ENCODE assay signal across 11 cellular contexts in genomic region chr6:20203561-20204528, GRCh38. TPM values are rescaled to one million over a fixed set of nuclear protein-coding genes. Genes with fewer than 3 reads are reported as not detected.
A peak's percentile ranks its signal among the peaks of the same experiment; 100 is the strongest.
DNase-seq lines count a peak whose midpoint lies in the region; ATAC-seq, FAIRE-seq and TF ChIP-seq lines count a peak whose summit lies in the region.
"Had no signal": no experiment of that assay in that cellular context is flagged by ENCODE, and none has a peak within 500 bp of the region (broad histone marks: within the 10 kb centered on the region; RNA-seq: fewer than 3 reads in every experiment).

No MANE protein-coding gene starts in this region.

- H3K36me3 Mint-ChIP-seq in activated CD4-positive, alpha-beta memory T cell treated with anti-CD3 and anti-CD28 coated beads, Interleukin-2, amount 10 ng/mL, durations not matched to agents 7 days and 5 days (ENCODE audit: low read depth), result peaks cover 36% of the 10 kb centered on the region

- no peak overlapping the region for H3K4me3 Mint-ChIP-seq in stimulated activated naive CD8-positive, alpha-beta T cell treated with anti-CD3 and anti-CD28 coated beads, Interleukin-15, amount 100 ng/mL, for 72 hours
- no peak overlapping the region for H3K4me3 Mint-ChIP-seq in activated CD4-positive, alpha-beta memory T cell treated with anti-CD3 and anti-CD28 coated beads, Interleukin-2, amount 10 ng/mL, durations not matched to agents 7 days and 5 days

- H3K9ac ChIP-seq in iPS-20b (ENCODE audit: low read depth, low read length), result peak overlapping the region; percentile 61

- peak overlapping the region; percentile 65 to 75 for H3K27ac Mint-ChIP-seq in stimulated activated naive CD8-positive, alpha-beta T cell treated with anti-CD3 and anti-CD28 coated beads, Interleukin-15, amount 100 ng/mL, for 72 hours
- H3K27ac Mint-ChIP-seq in activated CD4-positive, alpha-beta memory T cell treated with anti-CD3 and anti-CD28 coated beads, Interleukin-2, amount 10 ng/mL, durations not matched to agents 7 days and 5 days, result peak overlapping the region; percentile 65

- no peak for DNase-seq in stimulated activated naive CD8-positive, alpha-beta T cell treated with anti-CD3 and anti-CD28 coated beads, Interleukin-15, amount 100 ng/mL, for 72 hours
- DNase-seq in stimulated activated naive CD8-positive, alpha-beta T cell treated with anti-CD3 and anti-CD28 coated beads, Interleukin-15, Interleukin-2, amounts not matched to agents 100 U/mL and 50 U/mL, for 24 hours, result no peak
- no peak for DNase-seq in activated CD4-positive, alpha-beta memory T cell treated with anti-CD3 and anti-CD28 coated beads, Interleukin-2, amount 10 ng/mL, durations not matched to agents 7 days and 5 days
- DNase-seq in vagina (ENCODE audit: extremely low spot score in 2 of 2) (no peak), RCC 7860 (ENCODE audit: low spot score) (no peak), GOT3 (lab: John Stamatoyannopoulos, UW) (no peak), DMS79 (lab: John Stamatoyannopoulos, UW) (no peak)
- DNase-seq: lower lobe of right lung, NCI-H526 had no signal

- CTCF ChIA-PET in activated CD4-positive, alpha-beta memory T cell treated with anti-CD3 and anti-CD28 coated beads, Interleukin-2, amount 10 ng/mL, durations not matched to agents 7 days and 5 days (lab: Charles Lee), result interaction anchor here (0.6 to 3.1 kb wide), 4 partner anchors 9 to 324 kb away, joined by 3 to 18 read pairs (median 3); partner anchors contain the start of gene MBOAT1

- TF ChIP-seq POLR2A in vagina (IDR thresholded peaks at IDR 0.05), result no peak

- H3K36me3 ChIP-seq in iPS-20b (ENCODE audit: insufficient read depth, low read depth, low read length) (no peaks in the 10 kb centered on the region), vagina (no peaks in the 10 kb centered on the region)
- H3K36me3 ChIP-seq: lower lobe of right lung had no signal

- no peak for FAIRE-seq in RCC 7860 (lab: Jason Lieb, UNC)
- FAIRE-seq: TTC549 had no signal

- no peak for ATAC-seq in stimulated activated naive CD8-positive, alpha-beta T cell treated with anti-CD3 and anti-CD28 coated beads, Interleukin-15, amount 100 ng/mL, for 72 hours
- ATAC-seq in stimulated activated naive CD8-positive, alpha-beta T cell treated with anti-CD3 and anti-CD28 coated beads, Interleukin-15, Interleukin-2, amounts not matched to agents 100 U/mL and 50 U/mL, for 24 hours, result no peak

- intact Hi-C loops in vagina (cut with DNase I), result no loop called here

- peaks cover 24% of the 10 kb centered on the region for H3K4me1 ChIP-seq in iPS-20b (ENCODE audit: insufficient read depth, low read length)
- H3K4me1 ChIP-seq in vagina, result peaks cover 77% of the 10 kb centered on the region

- H3K4me3 ChIP-seq in iPS-20b (ENCODE audit: low read length) (no peak overlapping the region), vagina (no peak overlapping the region)
- H3K4me3 ChIP-seq: lower lobe of right lung had no signal

- POLR2A ChIA-PET in activated CD4-positive, alpha-beta memory T cell treated with anti-CD3 and anti-CD28 coated beads, Interleukin-2, amount 10 ng/mL, durations not matched to agents 7 days and 5 days (lab: Charles Lee), result interaction anchor here (1.2 to 4.4 kb wide), 3 partner anchors 9 to 116 kb away, joined by 3 to 42 read pairs (median 4); partner anchors contain the start of gene MBOAT1

- H3K27me3 Mint-ChIP-seq in stimulated activated naive CD8-positive, alpha-beta T cell treated with anti-CD3 and anti-CD28 coated beads, Interleukin-15, amount 100 ng/mL, for 72 hours, result no peaks in the 10 kb centered on the region
- H3K27me3 Mint-ChIP-seq in activated CD4-positive, alpha-beta memory T cell treated with anti-CD3 and anti-CD28 coated beads, Interleukin-2, amount 10 ng/mL, durations not matched to agents 7 days and 5 days, result no peaks in the 10 kb centered on the region

- TF ChIP-seq CTCF in vagina (IDR thresholded peaks at IDR 0.05), result no peak

- H3K27me3 ChIP-seq in iPS-20b (ENCODE audit: insufficient read depth, low read length) (no peaks in the 10 kb centered on the region), vagina (no peaks in the 10 kb centered on the region)

- peak overlapping the region; percentile 30 for H3K27ac ChIP-seq in iPS-20b (ENCODE audit: low read length)
- H3K27ac ChIP-seq in vagina, result peak overlapping the region; percentile 54
- H3K27ac ChIP-seq: lower lobe of right lung had no signal

- peaks cover 43% of the 10 kb centered on the region for H3K4me1 Mint-ChIP-seq in stimulated activated naive CD8-positive, alpha-beta T cell treated with anti-CD3 and anti-CD28 coated beads, Interleukin-15, amount 100 ng/mL, for 72 hours
- peaks cover 85% of the 10 kb centered on the region for H3K4me1 Mint-ChIP-seq in activated CD4-positive, alpha-beta memory T cell treated with anti-CD3 and anti-CD28 coated beads, Interleukin-2, amount 10 ng/mL, durations not matched to agents 7 days and 5 days

- no peaks in the 10 kb centered on the region for H3K9me3 Mint-ChIP-seq in stimulated activated naive CD8-positive, alpha-beta T cell treated with anti-CD3 and anti-CD28 coated beads, Interleukin-15, amount 100 ng/mL, for 72 hours
- H3K9me3 Mint-ChIP-seq in activated CD4-positive, alpha-beta memory T cell treated with anti-CD3 and anti-CD28 coated beads, Interleukin-2, amount 10 ng/mL, durations not matched to agents 7 days and 5 days, result no peaks in the 10 kb centered on the region

- H3K9me3 ChIP-seq in iPS-20b (ENCODE audit: insufficient read depth, low read depth, low read length), result no peaks in the 10 kb centered on the region
- H3K9me3 ChIP-seq in vagina, result no peaks in the 10 kb centered on the region
- H3K9me3 ChIP-seq: lower lobe of right lung had no signal

RNA-seq across cellular contexts. Expression of gene MBOAT1, which starts 8.4 kb away (rescaled TPM):
- 10 to 100 TPM; 25.5 to 27.1 TPM for total RNA-seq in activated CD4-positive, alpha-beta memory T cell treated with anti-CD3 and anti-CD28 coated beads, Interleukin-2, amount 10 ng/mL, durations not matched to agents 7 days and 5 days
- 9.6 TPM for total RNA-seq in vagina
